Comparison of ENCODE assay signal across 1 cellular context in the genomic region with DNA sequence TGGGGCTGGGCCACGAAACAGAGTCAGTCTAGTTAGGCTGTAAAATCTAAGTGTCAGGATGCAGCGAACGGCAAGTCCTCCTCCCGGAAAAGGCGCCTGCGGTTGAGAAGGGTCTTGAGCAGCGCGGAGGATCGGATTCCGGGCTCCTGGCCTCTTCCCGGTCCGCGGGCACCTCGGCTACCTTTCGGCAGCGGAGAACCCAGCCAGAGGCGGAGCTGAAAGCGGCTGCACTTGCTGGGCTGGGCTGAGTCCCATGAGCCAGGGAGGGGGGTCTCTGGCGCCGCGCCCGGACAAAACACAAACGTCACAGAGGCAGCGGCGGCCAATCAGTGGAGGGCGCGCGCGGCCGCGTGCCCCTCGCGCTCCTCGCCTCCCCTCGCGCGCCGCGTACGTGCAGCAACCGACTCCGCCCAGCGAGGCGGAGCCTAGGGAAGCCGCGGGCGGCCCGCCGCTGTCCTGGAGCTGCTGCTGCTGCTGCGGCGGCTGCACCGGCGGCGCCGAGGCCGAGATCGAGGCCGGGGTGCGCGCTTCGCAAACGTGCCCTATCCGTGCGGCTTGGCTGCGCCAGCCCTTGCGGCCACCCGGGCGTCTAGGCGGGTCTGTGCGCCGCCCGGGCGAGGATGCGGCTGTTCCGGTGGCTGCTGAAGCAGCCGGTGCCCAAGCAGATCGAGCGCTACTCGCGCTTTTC.
TF ChIP-seq lines count a peak whose summit lies in the region.

PDK3 (plus strand) TSS at position 451 of the 688 bp plus-strand sequence; CDS start at position 621, 170 bp downstream.

TF ChIP-seq in HCT116, 20 proteins besides CTCF, POLR2A, EP300 and RAD21 (continued from another document):
- peak; percentile 85 for TF ChIP-seq MAX (IDR thresholded peaks at IDR 0.05)
- TF ChIP-seq REST (IDR thresholded peaks at IDR 0.05; ENCODE audit: low read depth): no peak
- no peak for TF ChIP-seq FOSL1 (IDR thresholded peaks at IDR 0.05; ENCODE audit: low read depth)
- TF ChIP-seq ZNF274 (IDR thresholded peaks at IDR 0.05; ENCODE audit: low read depth, low read length): no peak
- no peak for TF ChIP-seq EZH2 (IDR thresholded peaks at IDR 0.05)
- TF ChIP-seq TCF7L2 (IDR thresholded peaks at IDR 0.05; ENCODE audit: borderline replicate concordance, extremely low read depth, insufficient read depth, insufficient read length): no peak
- TF ChIP-seq ELF1 (IDR thresholded peaks at IDR 0.05; ENCODE audit: borderline replicate concordance, low read depth): no peak
- TF ChIP-seq EZH2phosphoT487 (IDR thresholded peaks at IDR 0.05; ENCODE audit: borderline replicate concordance): no peak
- peak; percentile 12 for TF ChIP-seq YY1 (IDR thresholded peaks at IDR 0.05; ENCODE audit: extremely low read depth, insufficient replicate concordance, low read depth, low read length)
- no peak for TF ChIP-seq SRF (IDR thresholded peaks at IDR 0.05; ENCODE audit: low read depth)
- TF ChIP-seq POLR2AphosphoS5 (IDR thresholded peaks at IDR 0.05; ENCODE audit: low read depth, low read length): peak; percentile 76
- TF ChIP-seq CEBPB (IDR thresholded peaks at IDR 0.05; ENCODE audit: low read depth): no peak
- TF ChIP-seq ATF3 (IDR thresholded peaks at IDR 0.05): no peak
- TF ChIP-seq CBX3 (IDR thresholded peaks at IDR 0.05; ENCODE audit: low read depth): no peak
TF ChIP-seq in HCT116: peak in this region for 5.
